Comparison of ENCODE assay signal across 1 cellular context in genomic region chr7:133517766-133518165, GRCh38.
TF ChIP-seq lines count a peak whose summit lies in the region.

No MANE protein-coding gene starts in this region.

TF ChIP-seq in IMR-90, 13 proteins besides CTCF, POLR2A, EP300 and RAD21:
- no peak for TF ChIP-seq CHD1 (IDR thresholded peaks at IDR 0.05; ENCODE audit: low read depth, low read length)
- TF ChIP-seq RCOR1 (IDR thresholded peaks at IDR 0.05; ENCODE audit: insufficient replicate concordance, low read length) = no peak
- TF ChIP-seq FOS (IDR thresholded peaks at IDR 0.05; ENCODE audit: low read depth, low read length) = no peak
- no peak for TF ChIP-seq ELK1 (IDR thresholded peaks at IDR 0.05; ENCODE audit: borderline replicate concordance, low read depth, low read length)
- TF ChIP-seq USF2 (IDR thresholded peaks at IDR 0.05; ENCODE audit: low read depth, low read length) = no peak
- no peak for TF ChIP-seq MAZ (IDR thresholded peaks at IDR 0.05; ENCODE audit: borderline replicate concordance, low read depth, low read length)
